ENCODE assay signal across 23 cellular contexts in the genomic region with DNA sequence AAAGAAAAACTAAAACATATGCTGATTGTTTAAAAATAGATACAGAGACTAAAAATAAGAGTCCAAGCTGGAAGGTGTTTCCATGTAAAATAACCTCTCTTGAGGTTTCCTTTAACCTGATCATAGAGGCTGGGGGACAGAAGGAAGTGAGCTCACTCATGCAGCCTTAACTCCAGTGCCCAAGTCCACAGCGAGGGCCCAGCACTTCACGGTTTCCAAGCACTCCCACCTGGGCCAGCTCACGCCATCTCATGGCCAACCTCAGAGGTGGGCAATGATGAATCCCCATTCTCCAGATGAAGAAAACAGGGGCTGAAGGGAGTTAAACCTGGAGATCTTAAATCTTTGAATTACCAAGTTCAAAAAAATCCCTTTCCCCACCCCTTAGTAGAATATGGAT. TPM values are rescaled to one million over a fixed set of nuclear protein-coding genes. Genes with fewer than 3 reads are reported as not detected.
DNase-seq lines count a peak whose midpoint lies in the region; ATAC-seq and TF ChIP-seq lines count a peak whose summit lies in the region.
"Had no signal": no experiment of that assay in that cellular context is flagged by ENCODE, and none has a peak within 500 bp of the region (broad histone marks: within the 10 kb centered on the region; RNA-seq: fewer than 3 reads in every experiment).

No MANE protein-coding gene starts in this region.

- H2AFZ ChIP-seq in OCI-LY7 (ENCODE audit: low read length) = no peak overlapping the region

- no peaks in the 10 kb centered on the region for H4K20me1 ChIP-seq in OCI-LY7 (ENCODE audit: insufficient read depth, low read length)

- H3K27me3 ChIP-seq in right cardiac atrium (ENCODE audit: control insufficient read depth, insufficient read depth) = no peaks in the 10 kb centered on the region
- H3K27me3 ChIP-seq: sigmoid colon, tibial artery had no signal

- no peaks in the 10 kb centered on the region for H3K9me2 ChIP-seq in OCI-LY7 (ENCODE audit: insufficient read depth, low read length)

- BruUV-seq in OCI-LY7 (replicated peaks; lab: Mats Ljungman, UMichigan) = no TSS peak

- H3K9me3 ChIP-seq in OCI-LY7 (ENCODE audit: low read length) (no peaks in the 10 kb centered on the region), right cardiac atrium (ENCODE audit: control insufficient read depth, low read length) (no peaks in the 10 kb centered on the region)
- H3K9me3 ChIP-seq: A549, sigmoid colon, tibial artery had no signal

- H3K27ac ChIP-seq in OCI-LY7 (ENCODE audit: low read depth, low read length, poor library complexity, severe bottlenecking) (peak overlapping the region; percentile 5), right cardiac atrium (ENCODE audit: low read length) (peak overlapping the region; percentile 96), temporal lobe (ENCODE audit: low read depth, low read length) (peak overlapping the region; percentile 44)
- H3K27ac ChIP-seq: A549, sigmoid colon, tibial artery had no signal

- peaks cover 39% of the 10 kb centered on the region for H3K36me3 Mint-ChIP-seq in activated CD8-positive, alpha-beta memory T cell treated with anti-CD3 and anti-CD28 coated beads, Interleukin-2, amount 10 ng/mL, durations not matched to agents 7 days and 5 days

- DNase-seq in Right ventricle myocardium superior (no peak), cardiac septum (ENCODE audit: low spot score) (no peak), OCI-LY7 (ENCODE audit: low spot score) (no peak), right cardiac atrium (no peak)
- no peak for DNase-seq in activated CD8-positive, alpha-beta memory T cell treated with anti-CD3 and anti-CD28 coated beads, Interleukin-2, amount 10 ng/mL, durations not matched to agents 7 days and 5 days
- DNase-seq: activated CD4-positive, alpha-beta memory T cell treated with anti-CD3 and anti-CD28 coated beads for 36 hours; activated gamma-delta T cell treated with Interleukin-2 at 50 U/mL for 16 hours; AML-193; DMS153; H9; KG1; mammary epithelial cell; NCI-H1436; NCI-H345; sigmoid colon; stimulated activated CD4-positive, alpha-beta T cell treated with anti-CD3 and anti-CD28 coated beads, Interleukin-15, amount 100 ng/mL, for 24 hours; stimulated activated naive CD4-positive, alpha-beta T cell treated with Interleukin-2 at 50 U/mL for 16 hours; T-cell; tibial artery had no signal

- POLR2A ChIA-PET in OCI-LY7 (lab: Charles Lee) = interaction anchor here (1.4 kb wide), 1 partner anchor 12 kb away, joined by 3 read pairs; no protein-coding TSS in a partner anchor

- H3K4me3 ChIP-seq in OCI-LY7 (ENCODE audit: low read depth, low read length, poor library complexity, severe bottlenecking) (no peak overlapping the region), right cardiac atrium (ENCODE audit: low read length) (no peak overlapping the region)
- H3K4me3 ChIP-seq: A549, sigmoid colon, tibial artery had no signal

- peak; percentile 28 for ATAC-seq in Right ventricle myocardium superior (ENCODE audit: poor library complexity)
- ATAC-seq in right cardiac atrium = no peak
- no peak for ATAC-seq in activated CD8-positive, alpha-beta memory T cell treated with anti-CD3 and anti-CD28 coated beads, Interleukin-2, amount 10 ng/mL, durations not matched to agents 7 days and 5 days
- ATAC-seq in GM18511 (IDR thresholded peaks at IDR 0.05; ENCODE audit: unreplicated experiment) = no peak
- ATAC-seq in GM21390 (IDR thresholded peaks at IDR 0.05; ENCODE audit: unreplicated experiment) = no peak
- ATAC-seq: A549, T-cell had no signal

- H3K27me3 Mint-ChIP-seq in activated CD8-positive, alpha-beta memory T cell treated with anti-CD3 and anti-CD28 coated beads, Interleukin-2, amount 10 ng/mL, durations not matched to agents 7 days and 5 days = no peaks in the 10 kb centered on the region
- H3K27me3 Mint-ChIP-seq: activated CD4-positive, alpha-beta memory T cell treated with anti-CD3 and anti-CD28 coated beads for 36 hours; T-cell had no signal

- no peak overlapping the region for H3K4me3 Mint-ChIP-seq in activated CD8-positive, alpha-beta memory T cell treated with anti-CD3 and anti-CD28 coated beads, Interleukin-2, amount 10 ng/mL, durations not matched to agents 7 days and 5 days
- H3K4me3 Mint-ChIP-seq: activated CD4-positive, alpha-beta memory T cell treated with anti-CD3 and anti-CD28 coated beads for 36 hours; H9; T-cell had no signal

- intact Hi-C loops in Right ventricle myocardium superior (cut with DNase I) = no loop called here
- intact Hi-C loops in cardiac septum (cut with DNase I) = no loop called here
- intact Hi-C loops in OCI-LY7 (cut with micrococcal nuclease; ENCODE audit: unreplicated experiment) = no loop called here
- intact Hi-C loops in right cardiac atrium (cut with DNase I) = loop anchor here in 1 of 4 donors (10.0 kb wide), 1 partner anchor 58 kb away; no protein-coding TSS in a partner anchor

- H3K79me2 ChIP-seq in OCI-LY7 (ENCODE audit: insufficient read depth, low read depth, low read length) = no peaks in the 10 kb centered on the region

- no peak for TF ChIP-seq CTCF in OCI-LY7 (conservative IDR thresholded peaks at IDR 0.05; ENCODE audit: low read length)

- H3K4me1 Mint-ChIP-seq in activated CD8-positive, alpha-beta memory T cell treated with anti-CD3 and anti-CD28 coated beads, Interleukin-2, amount 10 ng/mL, durations not matched to agents 7 days and 5 days = peaks cover 11% of the 10 kb centered on the region
- H3K4me1 Mint-ChIP-seq: H9, T-cell had no signal

- H3K36me3 ChIP-seq in OCI-LY7 (ENCODE audit: insufficient read depth, low read length) = peaks cover 45% of the 10 kb centered on the region; the same call in 1 of the 2 replicates

- CTCF ChIA-PET in OCI-LY7 (lab: Charles Lee; ENCODE audit: unreplicated experiment) = no interaction called here
- CTCF ChIA-PET in activated CD8-positive, alpha-beta memory T cell treated with anti-CD3 and anti-CD28 coated beads, Interleukin-2, amount 10 ng/mL, durations not matched to agents 7 days and 5 days (lab: Charles Lee) = interaction anchor here (1.3 kb wide), 1 partner anchor 124 kb away, joined by 3 read pairs; no protein-coding TSS in a partner anchor

- no peak overlapping the region for H3K27ac Mint-ChIP-seq in activated CD8-positive, alpha-beta memory T cell treated with anti-CD3 and anti-CD28 coated beads, Interleukin-2, amount 10 ng/mL, durations not matched to agents 7 days and 5 days
- H3K27ac Mint-ChIP-seq: activated CD4-positive, alpha-beta memory T cell treated with anti-CD3 and anti-CD28 coated beads for 36 hours; T-cell had no signal

- H3K9me3 Mint-ChIP-seq in activated CD8-positive, alpha-beta memory T cell treated with anti-CD3 and anti-CD28 coated beads, Interleukin-2, amount 10 ng/mL, durations not matched to agents 7 days and 5 days (ENCODE audit: low read depth) = no peaks in the 10 kb centered on the region
- H3K9me3 Mint-ChIP-seq: activated CD4-positive, alpha-beta memory T cell treated with anti-CD3 and anti-CD28 coated beads for 36 hours; H9; T-cell had no signal

- no peak overlapping the region for H3K4me2 ChIP-seq in OCI-LY7 (ENCODE audit: low read length)
- H3K4me2 ChIP-seq: A549 had no signal

- 66% methylated on average over 3 of the region's 3 CpGs for WGBS in right cardiac atrium

- H3K4me1 ChIP-seq in OCI-LY7 (ENCODE audit: insufficient read depth, low read length, poor library complexity, severe bottlenecking) (peaks cover 26% of the 10 kb centered on the region), right cardiac atrium (ENCODE audit: control insufficient read depth, insufficient read depth, low read length) (peaks cover 3% of the 10 kb centered on the region)
- H3K4me1 ChIP-seq: sigmoid colon had no signal

RNA-seq across cellular contexts. Expression of a gene that starts 14.9 kb away (rescaled TPM):
- total RNA-seq in Right ventricle myocardium superior (23.9 TPM), cardiac septum (18.0 TPM), OCI-LY7 (2022) (52.3 and 54.5 TPM in 2 replicates), right cardiac atrium (10 to 100 TPM; 19.8 to 28.7 (median 25.4) TPM), temporal lobe (32.0 TPM)
- 39.6 and 45.2 TPM in 2 replicates for total RNA-seq in OCI-LY7 (2014; rRNA removed; shearing (Covaris generic))
- 15.2 TPM for polyA plus RNA-seq in right cardiac atrium
- 10 to 100 TPM; 58.0 to 64.8 TPM for total RNA-seq in activated CD8-positive, alpha-beta memory T cell treated with anti-CD3 and anti-CD28 coated beads, Interleukin-2, amount 10 ng/mL, durations not matched to agents 7 days and 5 days

RNA-seq across cellular contexts. Expression of a gene that starts 43.5 kb away (rescaled TPM):
- total RNA-seq in Right ventricle myocardium superior (23.2 TPM), cardiac septum (14.5 TPM), OCI-LY7 (2022) (33.0 and 36.6 TPM in 2 replicates), right cardiac atrium (10 to 100 TPM; 20.4 to 25.8 (median 22.3) TPM), temporal lobe (12.0 TPM)
- 20.7 and 23.1 TPM in 2 replicates for total RNA-seq in OCI-LY7 (2014; rRNA removed; shearing (Covaris generic))
- polyA plus RNA-seq in right cardiac atrium = 10.8 TPM
- 10 to 100 TPM; 17.5 to 22.6 TPM for total RNA-seq in activated CD8-positive, alpha-beta memory T cell treated with anti-CD3 and anti-CD28 coated beads, Interleukin-2, amount 10 ng/mL, durations not matched to agents 7 days and 5 days

RNA-seq across cellular contexts. Expression of a gene that starts 43.6 kb away (rescaled TPM):
- total RNA-seq in Right ventricle myocardium superior (8.3 TPM), cardiac septum (11.9 TPM), OCI-LY7 (2022) (89.6 and 107 TPM in 2 replicates), right cardiac atrium (10 to 100 TPM; 11.4 to 14.0 (median 12.3) TPM), temporal lobe (25.1 TPM)
- total RNA-seq in OCI-LY7 (2014; rRNA removed; shearing (Covaris generic)) = 64.8 and 77.4 TPM in 2 replicates
- polyA plus RNA-seq in right cardiac atrium = 7.4 TPM
- total RNA-seq in activated CD8-positive, alpha-beta memory T cell treated with anti-CD3 and anti-CD28 coated beads, Interleukin-2, amount 10 ng/mL, durations not matched to agents 7 days and 5 days = 10 to 100 TPM; 39.3 to 41.2 TPM

Comparison
In these comparisons a context has a peak if more than half of its experiments do, and no peak if none do; other contexts are left out.
1. H3K27ac ChIP-seq: peak in every context shown above with its lines; median percentile 96 in right cardiac atrium; 44 in temporal lobe; 5 in OCI-LY7.